ENCODE assay signal across 1 cellular context in genomic region chr2:84918430-84918829, GRCh38.
TF ChIP-seq lines count a peak whose summit lies in the region.

No MANE protein-coding gene starts in this region.

TF ChIP-seq in endothelial cell of umbilical vein, 7 proteins besides CTCF, POLR2A, EP300 and RAD21:
- TF ChIP-seq POLR2AphosphoS5 (IDR thresholded peaks at IDR 0.05; ENCODE audit: insufficient read depth, low read depth, low read length) (no peak), EZH2 (IDR thresholded peaks at IDR 0.05; ENCODE audit: borderline replicate concordance, low read depth, low read length, severe bottlenecking) (no peak), FOS (IDR thresholded peaks at IDR 0.05; ENCODE audit: borderline replicate concordance, insufficient read depth, low read length) (no peak), JUN (IDR thresholded peaks at IDR 0.05; ENCODE audit: borderline replicate concordance, insufficient read depth, insufficient read length, low read depth) (no peak), GATA2 (IDR thresholded peaks at IDR 0.05; ENCODE audit: insufficient read depth, insufficient read length, low read depth, low read length) (no peak), MYC (IDR thresholded peaks at IDR 0.05; ENCODE audit: low read depth, low read length) (no peak)
- TF ChIP-seq, protein P1, sequence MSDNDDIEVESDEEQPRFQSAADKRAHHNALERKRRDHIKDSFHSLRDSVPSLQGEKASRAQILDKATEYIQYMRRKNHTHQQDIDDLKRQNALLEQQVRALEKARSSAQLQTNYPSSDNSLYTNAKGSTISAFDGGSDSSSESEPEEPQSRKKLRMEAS (IDR thresholded peaks at IDR 0.05; ENCODE audit: insufficient read depth, insufficient read length), result no peak
